ENCODE assay signal across 20 cellular contexts in the genomic region with DNA sequence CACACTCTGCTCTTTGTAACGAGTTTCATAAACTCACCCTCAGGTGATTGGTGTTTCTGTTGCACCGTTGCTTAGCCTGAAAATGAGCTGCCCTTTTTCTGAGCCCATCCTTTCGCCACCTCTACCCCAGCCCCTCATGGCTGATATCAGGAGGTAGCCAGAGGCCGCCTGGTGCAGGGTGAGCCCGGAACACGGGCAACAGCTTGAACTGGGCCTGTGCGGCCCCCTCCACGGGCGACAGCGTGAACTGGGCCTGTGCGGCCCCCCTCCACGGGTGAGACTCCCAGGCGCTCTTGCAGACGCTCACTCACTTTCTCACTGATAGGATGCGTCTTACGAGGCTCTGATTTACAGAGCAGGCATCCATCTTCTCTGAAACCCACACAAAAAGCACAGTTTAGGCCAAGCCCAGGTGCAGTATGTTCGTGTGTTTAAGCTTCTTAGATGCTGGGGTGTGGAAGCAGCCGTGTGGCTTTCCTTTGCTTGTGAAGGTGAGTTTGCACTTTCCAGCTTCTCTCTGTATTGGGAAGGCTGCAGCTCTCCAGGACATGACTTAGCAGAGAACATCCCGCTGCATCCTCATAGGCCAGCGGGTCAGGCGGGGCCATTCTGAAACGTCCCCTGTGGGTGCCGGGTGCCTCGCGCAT.
DNase-seq lines count a peak whose midpoint lies in the region; ATAC-seq and TF ChIP-seq lines count a peak whose summit lies in the region.
"Had no signal": no experiment of that assay in that cellular context is flagged by ENCODE, and none has a peak within 500 bp of the region (broad histone marks: within the 10 kb centered on the region; RNA-seq: fewer than 3 reads in every experiment).

No MANE protein-coding gene starts in this region.

- intact Hi-C loops in Panc1 (cut with micrococcal nuclease; ENCODE audit: unreplicated experiment), result no loop called here
- intact Hi-C loops in left ventricle myocardium superior (cut with micrococcal nuclease), result no loop called here
- intact Hi-C loops in sciatic nerve (cut with DNase I), result no loop called here

- ATAC-seq in Panc1, result 0 out of 2 replicates have a peak, but pooled peaks have one; percentile 3
- ATAC-seq in left ventricle myocardium superior, result no peak
- no peak for ATAC-seq in sciatic nerve
- ATAC-seq: body of pancreas, gastrocnemius medialis had no signal

- in situ Hi-C loops in Panc1 (cut with HindIII; ENCODE audit: low pct_unique_long_range_greater_than_20kb, low sequenced_read_pairs), result no loop called here

- no peaks in the 10 kb centered on the region for H3K27me3 ChIP-seq in Panc1 (ENCODE audit: control insufficient read depth, insufficient read depth, low read length)
- H3K27me3 ChIP-seq: body of pancreas, gastrocnemius medialis had no signal

- CTCF ChIA-PET in Panc1 (lab: Charles Lee), result no interaction called here

- TF ChIP-seq CTCF in Panc1 (IDR thresholded peaks at IDR 0.05), result no peak

- peak; percentile 9 for DNase-seq in activated CD8-positive, alpha-beta memory T cell treated with anti-CD3 and anti-CD28 coated beads, Interleukin-2, amount 50 U/mL, for 4 hours
- no peak for DNase-seq in activated CD8-positive, alpha-beta memory T cell treated with anti-CD3 and anti-CD28 coated beads, Interleukin-2, amount 50 U/mL, for 48 hours
- DNase-seq in Panc1 (ENCODE audit: low read depth, low spot score), result no peak
- peak; percentile 9 for DNase-seq in left ventricle myocardium superior
- DNase-seq in sciatic nerve (ENCODE audit: low spot score), result peak; percentile 46
- DNase-seq in NCI-H187 (lab: John Stamatoyannopoulos, UW), result no peak
- no peak for DNase-seq in KG1 (lab: John Stamatoyannopoulos, UW)
- no peak for DNase-seq in MV-4-11 (lab: John Stamatoyannopoulos, UW)
- DNase-seq: activated effector memory CD4-positive, alpha-beta T cell treated with anti-CD3 and anti-CD28 coated beads, Interleukin-2, amount 50 U/mL, for 16 hours; body of pancreas; gastrocnemius medialis; Karpas-422; NCI-H1092 treated with DMSO at 0.1 percent for 48 hours; NCI-H2171; NCI-H748 treated with DMSO at 0.1 percent for 48 hours; stimulated activated CD4-positive, alpha-beta T cell treated with anti-CD3 and anti-CD28 coated beads, Interleukin-15, amount 100 ng/mL, for 24 hours; stimulated activated naive CD4-positive, alpha-beta T cell treated with Interleukin-2 at 50 U/mL for 16 hours; SW 1271 had no signal

- POLR2A ChIA-PET in Panc1 (lab: Charles Lee), result no interaction called here

- no TSS peak for BruUV-seq in Panc1 (replicated peaks; lab: Mats Ljungman, UMichigan)

- no peak overlapping the region for H3K4me3 ChIP-seq in Panc1 (ENCODE audit: low read depth in 2 of 2, low read length in 2 of 2)
- H3K4me3 ChIP-seq: body of pancreas, gastrocnemius medialis, lower lobe of right lung had no signal

- H3K27ac ChIP-seq in Panc1 (ENCODE audit: low read length), result no peak overlapping the region
- H3K27ac ChIP-seq: body of pancreas, epithelial cell of prostate, gastrocnemius medialis, lower lobe of right lung had no signal

- H3K36me3 ChIP-seq in Panc1 (ENCODE audit: control insufficient read depth, insufficient read depth, low read length), result no peaks in the 10 kb centered on the region
- H3K36me3 ChIP-seq: gastrocnemius medialis had no signal

- H3K9me3 ChIP-seq in Panc1 (ENCODE audit: control insufficient read depth, insufficient read depth, low read depth, low read length), result no peaks in the 10 kb centered on the region
- H3K9me3 ChIP-seq: body of pancreas, gastrocnemius medialis, lower lobe of right lung had no signal

- no peaks in the 10 kb centered on the region for H3K4me1 ChIP-seq in Panc1 (ENCODE audit: control insufficient read depth, insufficient read depth, low read length)
- H3K4me1 ChIP-seq: body of pancreas, lower lobe of right lung had no signal

Comparison
In these comparisons a context has a peak if more than half of its experiments do, and no peak if none do; other contexts are left out.
1. DNase-seq: peak in activated CD8-positive, alpha-beta memory T cell treated with anti-CD3 and anti-CD28 coated beads, Interleukin-2, amount 50 U/mL, for 4 hours (single experiment), left ventricle myocardium superior (single experiment) and sciatic nerve (single experiment); none in activated CD8-positive, alpha-beta memory T cell treated with anti-CD3 and anti-CD28 coated beads, Interleukin-2, amount 50 U/mL, for 48 hours (single experiment), Panc1 (single experiment), NCI-H187 (0 of 2), KG1 (single experiment) and MV-4-11 (single experiment).